Comparison of ENCODE assay signal across 39 cellular contexts in the genomic region with DNA sequence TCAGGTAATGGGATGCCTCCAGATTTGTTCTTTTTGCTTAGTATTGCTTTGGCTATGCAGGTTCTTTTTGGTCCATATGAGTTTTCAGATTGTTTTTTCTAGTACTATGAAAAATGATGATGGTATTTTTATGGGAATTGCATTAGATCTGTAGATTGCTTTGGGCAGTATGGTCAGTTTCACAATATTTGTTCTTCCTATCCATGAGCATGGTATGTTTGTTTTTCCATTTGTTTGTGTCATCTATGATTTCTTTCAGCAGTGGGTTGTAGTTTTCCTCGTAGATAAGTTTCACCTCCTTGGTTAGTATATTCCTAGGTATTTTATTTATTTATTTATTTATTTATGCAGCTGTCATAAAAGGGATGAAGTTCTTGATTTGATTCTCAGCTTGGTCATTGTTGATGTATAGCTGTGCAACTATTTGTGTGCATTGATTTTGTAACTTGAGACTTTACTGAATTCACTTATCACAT.
"Had no signal": no experiment of that assay in that cellular context is flagged by ENCODE, and none has a peak within 500 bp of the region (broad histone marks: within the 10 kb centered on the region; RNA-seq: fewer than 3 reads in every experiment).

No MANE protein-coding gene starts in this region.

- H3K4me3 ChIP-seq: adrenal gland, ascending aorta, body of pancreas, breast epithelium, cardiac muscle cell had no signal

- H3K9me3 Mint-ChIP-seq: activated T-helper 2 cell treated with anti-CD3 and anti-CD28 coated beads, Interferon-gamma antibody, Interleukin-2, Interleukin-4, amounts not matched to agents 10 μg/mL and 5 μg/mL and 100 μg/mL, durations not matched to agents 14 hours and 24 hours and 36 hours; central memory CD8-positive, alpha-beta T cell had no signal

- H3K36me3 ChIP-seq: adrenal gland, ascending aorta, brain microvascular endothelial cell, breast epithelium, cardiac muscle cell had no signal

- ATAC-seq: activated naive CD4-positive, alpha-beta T cell treated with anti-CD3 and anti-CD28 coated beads, Interleukin-2, amount 50 U/mL, for 72 hours; activated naive CD8-positive, alpha-beta T cell treated with anti-CD3 and anti-CD28 coated beads, Interleukin-2, amount 50 U/mL, for 24 hours; activated T-cell treated with anti-CD3 and anti-CD28 coated beads, Interleukin-2, amount 50 U/mL, for 4 hours; activated T-cell treated with anti-CD3 and anti-CD28 coated beads, Interleukin-2, amount 50 U/mL, for 72 hours; activated T-helper 17 cell treated with anti-CD3 and anti-CD28 coated beads, Interleukin-2, amount 50 U/mL, for 72 hours; body of pancreas had no signal

- H3K4me1 ChIP-seq: adrenal gland, ascending aorta, body of pancreas, breast epithelium had no signal

- H3K4me1 Mint-ChIP-seq: activated naive CD4-positive, alpha-beta T cell treated with anti-CD3 and anti-CD28 coated beads, Interleukin-2, amount 10 ng/mL, durations not matched to agents 7 days and 5 days; activated naive CD4-positive, alpha-beta T cell treated with anti-CD3 and anti-CD28 coated beads, Interleukin-2, amount 50 U/mL, for 24 hours; activated naive CD8-positive, alpha-beta T cell treated with anti-CD3 and anti-CD28 coated beads for 36 hours; activated naive CD8-positive, alpha-beta T cell treated with anti-CD3 and anti-CD28 coated beads, Interleukin-2, amount 10 ng/mL, durations not matched to agents 7 days and 5 days; activated naive CD8-positive, alpha-beta T cell treated with anti-CD3 and anti-CD28 coated beads, Interleukin-2, amount 50 U/mL, for 24 hours; activated T-helper 17 cell treated with anti-CD3 and anti-CD28 coated beads, Interleukin-2, amount 50 U/mL, for 72 hours; brain; central memory CD8-positive, alpha-beta T cell had no signal

- H3K27me3 ChIP-seq: adrenal gland, ascending aorta, body of pancreas, brain microvascular endothelial cell, breast epithelium, cardiac muscle cell had no signal

- H3K9me3 ChIP-seq: adrenal gland, ascending aorta, body of pancreas had no signal

- H3K4me3 Mint-ChIP-seq: activated naive CD4-positive, alpha-beta T cell treated with anti-CD3 and anti-CD28 coated beads for 36 hours; activated naive CD4-positive, alpha-beta T cell treated with anti-CD3 and anti-CD28 coated beads, Interleukin-2, amount 10 ng/mL, durations not matched to agents 7 days and 5 days; activated naive CD4-positive, alpha-beta T cell treated with anti-CD3 and anti-CD28 coated beads, Interleukin-2, amount 50 U/mL, for 24 hours; activated naive CD8-positive, alpha-beta T cell; activated naive CD8-positive, alpha-beta T cell treated with anti-CD3 and anti-CD28 coated beads for 36 hours; activated naive CD8-positive, alpha-beta T cell treated with anti-CD3 and anti-CD28 coated beads, Interleukin-2, amount 10 ng/mL, durations not matched to agents 7 days and 5 days; activated naive CD8-positive, alpha-beta T cell treated with anti-CD3 and anti-CD28 coated beads, Interleukin-2, amount 50 U/mL, for 24 hours; activated T-cell treated with anti-CD3 and anti-CD28 coated beads, Interleukin-2, amount 50 U/mL, for 24 hours; activated T-cell treated with anti-CD3 and anti-CD28 coated beads, Interleukin-2, amount 50 U/mL, for 4 hours; activated T-cell treated with anti-CD3 and anti-CD28 coated beads, Interleukin-2, amount 50 U/mL, for 72 hours; activated T-helper 1 cell treated with anti-CD3 and anti-CD28 coated beads, Interleukin-12 subunit alpha, Interleukin-12 subunit beta, Interleukin-2, Interleukin-4 antibody, amounts not matched to agents 30 ng/mL and 10 ng/mL and 1 ng/mL, durations not matched to agents 14 hours and 24 hours and 36 hours; activated T-helper 17 cell treated with anti-CD3 and anti-CD28 coated beads, Interleukin-2, amount 50 U/mL, for 72 hours; brain; central memory CD8-positive, alpha-beta T cell had no signal

- H3K27ac Mint-ChIP-seq: activated naive CD4-positive, alpha-beta T cell treated with anti-CD3 and anti-CD28 coated beads for 36 hours; activated naive CD4-positive, alpha-beta T cell treated with anti-CD3 and anti-CD28 coated beads, Interleukin-2, amount 10 ng/mL, durations not matched to agents 7 days and 5 days; activated naive CD4-positive, alpha-beta T cell treated with anti-CD3 and anti-CD28 coated beads, Interleukin-2, amount 50 U/mL, for 24 hours; activated naive CD4-positive, alpha-beta T cell treated with anti-CD3 and anti-CD28 coated beads, Interleukin-2, amount 50 U/mL, for 72 hours; activated naive CD8-positive, alpha-beta T cell; activated naive CD8-positive, alpha-beta T cell treated with anti-CD3 and anti-CD28 coated beads for 36 hours; activated naive CD8-positive, alpha-beta T cell treated with anti-CD3 and anti-CD28 coated beads, Interleukin-2, amount 10 ng/mL, durations not matched to agents 7 days and 5 days; activated naive CD8-positive, alpha-beta T cell treated with anti-CD3 and anti-CD28 coated beads, Interleukin-2, amount 50 U/mL, for 24 hours; activated T-cell treated with anti-CD3 and anti-CD28 coated beads, Interleukin-2, amount 50 U/mL, for 24 hours; activated T-cell treated with anti-CD3 and anti-CD28 coated beads, Interleukin-2, amount 50 U/mL, for 72 hours; activated T-helper 1 cell treated with anti-CD3 and anti-CD28 coated beads, Interleukin-12 subunit alpha, Interleukin-12 subunit beta, Interleukin-2, Interleukin-4 antibody, amounts not matched to agents 30 ng/mL and 10 ng/mL and 1 ng/mL, durations not matched to agents 14 hours and 24 hours and 36 hours; activated T-helper 17 cell treated with anti-CD3 and anti-CD28 coated beads, Interleukin-2, amount 50 U/mL, for 72 hours; activated T-helper 2 cell treated with anti-CD3 and anti-CD28 coated beads, Interferon-gamma antibody, Interleukin-2, Interleukin-4, amounts not matched to agents 10 μg/mL and 5 μg/mL and 100 μg/mL, durations not matched to agents 14 hours and 24 hours and 36 hours; brain had no signal

- H3K27ac ChIP-seq: adrenal gland, ascending aorta, body of pancreas, brain microvascular endothelial cell, breast epithelium, cardiac muscle cell had no signal

- DNase-seq: activated effector memory CD4-positive, alpha-beta T cell treated with anti-CD3 and anti-CD28 coated beads, Interleukin-2, amount 50 U/mL, for 16 hours; activated effector memory CD4-positive, alpha-beta T cell treated with Interleukin-2 at 50 U/mL for 16 hours; activated gamma-delta T cell; activated gamma-delta T cell treated with Interleukin-2 at 50 U/mL for 16 hours; activated naive CD4-positive, alpha-beta T cell; activated naive CD4-positive, alpha-beta T cell treated with anti-CD3 and anti-CD28 coated beads for 36 hours; activated naive CD4-positive, alpha-beta T cell treated with anti-CD3 and anti-CD28 coated beads, Interleukin-2, amount 10 ng/mL, durations not matched to agents 7 days and 5 days; activated naive CD4-positive, alpha-beta T cell treated with anti-CD3 and anti-CD28 coated beads, Interleukin-2, amount 50 U/mL, for 16 hours; activated naive CD4-positive, alpha-beta T cell treated with Interleukin-2 at 50 U/mL for 16 hours; activated naive CD8-positive, alpha-beta T cell treated with anti-CD3 and anti-CD28 coated beads for 36 hours; activated naive CD8-positive, alpha-beta T cell treated with anti-CD3 and anti-CD28 coated beads, Interleukin-2, amount 10 ng/mL, durations not matched to agents 7 days and 5 days; activated naive CD8-positive, alpha-beta T cell treated with anti-CD3 and anti-CD28 coated beads, Interleukin-2, amount 50 U/mL, for 24 hours; activated T-cell treated with anti-CD3 and anti-CD28 coated beads for 4 hours; activated T-cell treated with anti-CD3 and anti-CD28 coated beads, Interleukin-2, amount 50 U/mL, for 1 hour; activated T-cell treated with anti-CD3 and anti-CD28 coated beads, Interleukin-2, amount 50 U/mL, for 24 hours; activated T-cell treated with anti-CD3 and anti-CD28 coated beads, Interleukin-2, amount 50 U/mL, for 4 hours; activated T-cell treated with anti-CD3 and anti-CD28 coated beads, Interleukin-2, amount 50 U/mL, for 48 hours; activated T-cell treated with anti-CD3 and anti-CD28 coated beads, Interleukin-2, amount 50 U/mL, for 72 hours; adrenal gland; amniotic stem cell; amygdala; anterior cingulate cortex; aorta; body of pancreas; brain microvascular endothelial cell; caudate nucleus; central memory CD4-positive, alpha-beta T cell; cerebellar nuclear complex had no signal
